ENCODE assay signal across 1 cellular context in genomic region chr1:37923551-37923889, GRCh38.
TF ChIP-seq lines count a peak whose summit lies in the region.

No MANE protein-coding gene starts in this region.

TF ChIP-seq in GM12878, 131 proteins besides CTCF, POLR2A, EP300 and RAD21:
- TF ChIP-seq, protein P1, sequence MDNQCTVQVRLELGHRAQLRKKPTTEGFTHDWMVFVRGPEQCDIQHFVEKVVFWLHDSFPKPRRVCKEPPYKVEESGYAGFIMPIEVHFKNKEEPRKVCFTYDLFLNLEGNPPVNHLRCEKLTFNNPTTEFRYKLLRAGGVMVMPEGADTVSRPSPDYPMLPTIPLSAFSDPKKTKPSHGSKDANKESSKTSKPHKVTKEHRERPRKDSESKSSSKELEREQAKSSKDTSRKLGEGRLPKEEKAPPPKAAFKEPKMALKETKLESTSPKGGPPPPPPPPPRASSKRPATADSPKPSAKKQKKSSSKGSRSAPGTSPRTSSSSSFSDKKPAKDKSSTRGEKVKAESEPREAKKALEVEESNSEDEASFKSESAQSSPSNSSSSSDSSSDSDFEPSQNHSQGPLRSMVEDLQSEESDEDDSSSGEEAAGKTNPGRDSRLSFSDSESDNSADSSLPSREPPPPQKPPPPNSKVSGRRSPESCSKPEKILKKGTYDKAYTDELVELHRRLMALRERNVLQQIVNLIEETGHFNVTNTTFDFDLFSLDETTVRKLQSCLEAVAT (IDR thresholded peaks at IDR 0.05) = peak; percentile 79; the same call in 1 of the 2 replicates
- TF ChIP-seq GATAD2B (conservative IDR thresholded peaks at IDR 0.05; ENCODE audit: low read depth) = no peak
